8 cellular contexts compared by ENCODE assay signal in genomic region chr5:142821733-142822487, GRCh38. TPM values are rescaled to one million over a fixed set of nuclear protein-coding genes. Genes with fewer than 3 reads are reported as not detected.
DNase-seq lines count a peak whose midpoint lies in the region; ATAC-seq and TF ChIP-seq lines count a peak whose summit lies in the region.

No MANE protein-coding gene starts in this region.

- ATAC-seq in GM19395 (IDR thresholded peaks at IDR 0.05; ENCODE audit: unreplicated experiment), result peak; percentile 69
- peak; percentile 38 for ATAC-seq in HG03521 (IDR thresholded peaks at IDR 0.05; ENCODE audit: unreplicated experiment)
- peak; percentile 37 to 80 (median 65) for ATAC-seq in natural killer cell
- ATAC-seq in HG02885 (IDR thresholded peaks at IDR 0.05; ENCODE audit: poor library complexity, unreplicated experiment), result no peak

- TF ChIP-seq CTCF in AG04450 (IDR thresholded peaks at IDR 0.05; ENCODE audit: low read depth, low read length) (no peak), natural killer cell (IDR thresholded peaks at IDR 0.05) (no peak), GM13976 (IDR thresholded peaks at IDR 0.05; ENCODE audit: borderline replicate concordance, control extremely low read depth, extremely low read depth, insufficient read depth, missing control alignments) (no peak)

- no peaks in the 10 kb centered on the region for H3K9me3 Mint-ChIP-seq in activated naive CD8-positive, alpha-beta T cell (ENCODE audit: low read depth)
- no peaks in the 10 kb centered on the region for H3K9me3 Mint-ChIP-seq in natural killer cell

- H3K4me3 Mint-ChIP-seq in activated naive CD8-positive, alpha-beta T cell, result peak overlapping the region; percentile 43
- no peak overlapping the region for H3K4me3 Mint-ChIP-seq in natural killer cell

- no peak overlapping the region for H3K4me3 ChIP-seq in AG04450 (ENCODE audit: low read depth, low read length)

- no peaks in the 10 kb centered on the region for H3K27me3 ChIP-seq in AG04450 (ENCODE audit: control insufficient read depth, insufficient read depth, low read length)

- peak; percentile 45 for DNase-seq in AG04450 (ENCODE audit: low read depth, low spot score)
- no peak for DNase-seq in natural killer cell
- DNase-seq in 8988T, result no peak
- DNase-seq in GM13976 (ENCODE audit: low spot score), result no peak

- in situ Hi-C loops in GM13976 (cut with MboI; ENCODE audit: low sequenced_read_pairs, unreplicated experiment), result no loop called here

- CTCF ChIA-PET in AG04450 (lab: Charles Lee), result interaction anchor here (2.7 kb wide), 1 partner anchor 109 kb away, joined by 10 read pairs; no protein-coding TSS in a partner anchor

- peaks cover 60% of the 10 kb centered on the region for H3K4me1 Mint-ChIP-seq in activated naive CD8-positive, alpha-beta T cell (ENCODE audit: low read depth)
- H3K4me1 Mint-ChIP-seq in natural killer cell, result peaks cover 82% of the 10 kb centered on the region in 2 donors

- intact Hi-C loops in natural killer cell (cut with micrococcal nuclease), result no loop called here

- no peaks in the 10 kb centered on the region for H3K27me3 Mint-ChIP-seq in activated naive CD8-positive, alpha-beta T cell
- H3K27me3 Mint-ChIP-seq in natural killer cell (ENCODE audit: low read depth in 2 of 2), result no peaks in the 10 kb centered on the region

- POLR2A ChIA-PET in AG04450 (lab: Yijun Ruan, JAX), result no interaction called here

- H3K36me3 Mint-ChIP-seq in activated naive CD8-positive, alpha-beta T cell, result peaks cover 9% of the 10 kb centered on the region
- no peaks in the 10 kb centered on the region for H3K36me3 Mint-ChIP-seq in natural killer cell

- no peak overlapping the region for H3K27ac ChIP-seq in AG04450 (ENCODE audit: low read depth, low read length)

- peak overlapping the region; percentile 83 for H3K27ac Mint-ChIP-seq in activated naive CD8-positive, alpha-beta T cell
- no peak overlapping the region for H3K27ac Mint-ChIP-seq in natural killer cell

- no peaks in the 10 kb centered on the region for H3K9me3 ChIP-seq in AG04450 (ENCODE audit: control insufficient read depth, insufficient read depth, low read length)

RNA-seq across cellular contexts. Expression of gene ARHGAP26, which starts 51.7 kb away (rescaled TPM):
- 0.56 and 0.77 TPM in 2 replicates for polyA plus RNA-seq in AG04450 (2011; rRNA removed)
- 1.5 and 1.8 TPM in 2 replicates for polyA minus RNA-seq in AG04450 (2011; rRNA and poly(A)+ RNA removed)
- total RNA-seq in natural killer cell, result 100 to 1,000 TPM; 153 to 159 (median 158) TPM
